ENCODE assay signal across 19 cellular contexts in genomic region chr3:99856437-99857220, GRCh38. TPM values are rescaled to one million over a fixed set of nuclear protein-coding genes. Genes with fewer than 3 reads are reported as not detected.
DNase-seq lines count a peak whose midpoint lies in the region; ATAC-seq and TF ChIP-seq lines count a peak whose summit lies in the region.
"Had no signal": no experiment of that assay in that cellular context is flagged by ENCODE, and none has a peak within 500 bp of the region (broad histone marks: within the 10 kb centered on the region; RNA-seq: fewer than 3 reads in every experiment).

No MANE protein-coding gene starts in this region.

- H3K9me3 Mint-ChIP-seq in activated CD8-positive, alpha-beta T cell treated with anti-CD3 and anti-CD28 coated beads for 36 hours = no peaks in the 10 kb centered on the region
- no peaks in the 10 kb centered on the region for H3K9me3 Mint-ChIP-seq in activated CD8-positive, alpha-beta T cell treated with anti-CD3 and anti-CD28 coated beads, Interleukin-2, amount 10 ng/mL, durations not matched to agents 7 days and 5 days (ENCODE audit: insufficient read depth)
- H3K9me3 Mint-ChIP-seq in stimulated activated naive CD8-positive, alpha-beta T cell treated with anti-CD3 and anti-CD28 coated beads, Interleukin-15, amount 100 ng/mL, for 72 hours = no peaks in the 10 kb centered on the region
- H3K9me3 Mint-ChIP-seq: activated naive CD4-positive, alpha-beta T cell treated with anti-CD3 and anti-CD28 coated beads for 36 hours; H9; stimulated activated naive CD8-positive, alpha-beta T cell treated with anti-CD3 and anti-CD28 coated beads, Interleukin-15, Interleukin-2, amounts not matched to agents 100 ng/mL and 50 ng/mL, for 24 hours had no signal

- CTCF ChIA-PET in activated CD8-positive, alpha-beta T cell treated with anti-CD3 and anti-CD28 coated beads for 36 hours (lab: Charles Lee) = interaction anchor here (0.5 to 0.7 kb wide), 2 partner anchors 25 to 38 kb away, joined by 3 to 4 read pairs; no protein-coding TSS in a partner anchor
- CTCF ChIA-PET in activated CD8-positive, alpha-beta T cell treated with anti-CD3 and anti-CD28 coated beads, Interleukin-2, amount 10 ng/mL, durations not matched to agents 7 days and 5 days (lab: Charles Lee) = no interaction called here

- no peaks in the 10 kb centered on the region for H3K27me3 Mint-ChIP-seq in activated CD8-positive, alpha-beta T cell treated with anti-CD3 and anti-CD28 coated beads for 36 hours
- no peaks in the 10 kb centered on the region for H3K27me3 Mint-ChIP-seq in activated CD8-positive, alpha-beta T cell treated with anti-CD3 and anti-CD28 coated beads, Interleukin-2, amount 10 ng/mL, durations not matched to agents 7 days and 5 days (ENCODE audit: low read depth)
- H3K27me3 Mint-ChIP-seq in stimulated activated naive CD8-positive, alpha-beta T cell treated with anti-CD3 and anti-CD28 coated beads, Interleukin-15, amount 100 ng/mL, for 72 hours = no peaks in the 10 kb centered on the region
- H3K27me3 Mint-ChIP-seq: stimulated activated naive CD8-positive, alpha-beta T cell treated with anti-CD3 and anti-CD28 coated beads, Interleukin-15, Interleukin-2, amounts not matched to agents 100 ng/mL and 50 ng/mL, for 24 hours had no signal

- H3K4me1 Mint-ChIP-seq in activated CD8-positive, alpha-beta T cell treated with anti-CD3 and anti-CD28 coated beads for 36 hours (ENCODE audit: low read depth) = peaks cover 4% of the 10 kb centered on the region
- H3K4me1 Mint-ChIP-seq in activated CD8-positive, alpha-beta T cell treated with anti-CD3 and anti-CD28 coated beads, Interleukin-2, amount 10 ng/mL, durations not matched to agents 7 days and 5 days (ENCODE audit: low read depth) = peaks cover 11% of the 10 kb centered on the region
- H3K4me1 Mint-ChIP-seq in stimulated activated naive CD8-positive, alpha-beta T cell treated with anti-CD3 and anti-CD28 coated beads, Interleukin-15, amount 100 ng/mL, for 72 hours = peaks cover 7% of the 10 kb centered on the region

- no peak overlapping the region for H3K27ac Mint-ChIP-seq in activated CD8-positive, alpha-beta T cell treated with anti-CD3 and anti-CD28 coated beads for 36 hours
- H3K27ac Mint-ChIP-seq in activated CD8-positive, alpha-beta T cell treated with anti-CD3 and anti-CD28 coated beads, Interleukin-2, amount 10 ng/mL, durations not matched to agents 7 days and 5 days = no peak overlapping the region
- H3K27ac Mint-ChIP-seq in stimulated activated naive CD8-positive, alpha-beta T cell treated with anti-CD3 and anti-CD28 coated beads, Interleukin-15, amount 100 ng/mL, for 72 hours = no peak overlapping the region
- H3K27ac Mint-ChIP-seq: activated naive CD4-positive, alpha-beta T cell treated with anti-CD3 and anti-CD28 coated beads for 36 hours; H9; stimulated activated naive CD8-positive, alpha-beta T cell treated with anti-CD3 and anti-CD28 coated beads, Interleukin-15, Interleukin-2, amounts not matched to agents 100 ng/mL and 50 ng/mL, for 24 hours had no signal

- ATAC-seq in activated CD8-positive, alpha-beta T cell treated with anti-CD3 and anti-CD28 coated beads for 36 hours = peak; percentile 56
- ATAC-seq in activated CD8-positive, alpha-beta T cell treated with anti-CD3 and anti-CD28 coated beads, Interleukin-2, amount 10 ng/mL, durations not matched to agents 7 days and 5 days = no peak
- peak; percentile 45 for ATAC-seq in HG03378 (IDR thresholded peaks at IDR 0.05; ENCODE audit: unreplicated experiment)
- peak; percentile 85 for ATAC-seq in stimulated activated naive CD8-positive, alpha-beta T cell treated with anti-CD3 and anti-CD28 coated beads, Interleukin-15, amount 100 ng/mL, for 72 hours
- ATAC-seq in omental fat pad (ENCODE audit: low FRiP score) = no peak
- ATAC-seq: A549, right cardiac atrium had no signal

- POLR2A ChIA-PET in activated CD8-positive, alpha-beta T cell treated with anti-CD3 and anti-CD28 coated beads for 36 hours (lab: Charles Lee) = no interaction called here
- POLR2A ChIA-PET in activated CD8-positive, alpha-beta T cell treated with anti-CD3 and anti-CD28 coated beads, Interleukin-2, amount 10 ng/mL, durations not matched to agents 7 days and 5 days (lab: Charles Lee) = no interaction called here

- no peak overlapping the region for H3K4me3 Mint-ChIP-seq in activated CD8-positive, alpha-beta T cell treated with anti-CD3 and anti-CD28 coated beads for 36 hours
- no peak overlapping the region for H3K4me3 Mint-ChIP-seq in activated CD8-positive, alpha-beta T cell treated with anti-CD3 and anti-CD28 coated beads, Interleukin-2, amount 10 ng/mL, durations not matched to agents 7 days and 5 days
- H3K4me3 Mint-ChIP-seq in stimulated activated naive CD8-positive, alpha-beta T cell treated with anti-CD3 and anti-CD28 coated beads, Interleukin-15, amount 100 ng/mL, for 72 hours = no peak overlapping the region
- H3K4me3 Mint-ChIP-seq: activated naive CD4-positive, alpha-beta T cell treated with anti-CD3 and anti-CD28 coated beads for 36 hours; H9; stimulated activated naive CD8-positive, alpha-beta T cell treated with anti-CD3 and anti-CD28 coated beads, Interleukin-15, Interleukin-2, amounts not matched to agents 100 ng/mL and 50 ng/mL, for 24 hours had no signal

- no peak for DNase-seq in activated CD8-positive, alpha-beta T cell treated with anti-CD3 and anti-CD28 coated beads for 36 hours
- DNase-seq in activated CD8-positive, alpha-beta T cell treated with anti-CD3 and anti-CD28 coated beads, Interleukin-2, amount 10 ng/mL, durations not matched to agents 7 days and 5 days = no peak
- DNase-seq in dermis blood vessel endothelial cell = peak; percentile 6
- DNase-seq in stimulated activated naive CD8-positive, alpha-beta T cell treated with anti-CD3 and anti-CD28 coated beads, Interleukin-15, amount 100 ng/mL, for 72 hours = no peak
- DNase-seq in stimulated activated CD8-positive, alpha-beta memory T cell treated with anti-CD3 and anti-CD28 coated beads, Interleukin-4, amount 100 ng/mL, for 48 hours = no peak
- no peak for DNase-seq in omental fat pad (ENCODE audit: low spot score)
- no peak for DNase-seq in HUDEP-2 (lab: John Stamatoyannopoulos, UW; ENCODE audit: unreplicated experiment in 76 of 76)
- DNase-seq: activated naive CD4-positive, alpha-beta T cell treated with anti-CD3 and anti-CD28 coated beads for 36 hours; C1 segment of cervical spinal cord; H9; MM.1S; NCI-H1694 treated with DMSO at 0.1 percent for 48 hours; NCI-H226; nucleus accumbens; right cardiac atrium; T-helper 9 cell had no signal

- TF ChIP-seq CTCF in activated CD8-positive, alpha-beta T cell treated with anti-CD3 and anti-CD28 coated beads for 36 hours (IDR thresholded peaks at IDR 0.05) = no peak
- no peak for TF ChIP-seq CTCF in omental fat pad (IDR thresholded peaks at IDR 0.05)

- intact Hi-C loops in activated CD8-positive, alpha-beta T cell treated with anti-CD3 and anti-CD28 coated beads for 36 hours (cut with micrococcal nuclease) = no loop called here

- H3K36me3 Mint-ChIP-seq in activated CD8-positive, alpha-beta T cell treated with anti-CD3 and anti-CD28 coated beads for 36 hours (ENCODE audit: low read depth) = peaks cover 8% of the 10 kb centered on the region
- no peaks in the 10 kb centered on the region for H3K36me3 Mint-ChIP-seq in activated CD8-positive, alpha-beta T cell treated with anti-CD3 and anti-CD28 coated beads, Interleukin-2, amount 10 ng/mL, durations not matched to agents 7 days and 5 days (ENCODE audit: low read depth)

RNA-seq across cellular contexts. Expression of gene CMSS1, which starts 39.0 kb away (rescaled TPM):
- total RNA-seq in activated CD8-positive, alpha-beta T cell treated with anti-CD3 and anti-CD28 coated beads for 36 hours = 100 to 1,000 TPM in 1 of 2 experiments, 10 to 100 TPM in 1; 93.9 to 110 TPM
- total RNA-seq in activated CD8-positive, alpha-beta T cell treated with anti-CD3 and anti-CD28 coated beads, Interleukin-2, amount 10 ng/mL, durations not matched to agents 7 days and 5 days = 10 to 100 TPM; 42.1 to 42.6 TPM
- total RNA-seq in dermis blood vessel endothelial cell (7.5 and 15.5 TPM in 2 replicates), omental fat pad (10 to 100 TPM; 16.9 to 29.3 (median 21.1) TPM)

Comparison
In these comparisons a context has a peak if more than half of its experiments do, and no peak if none do; other contexts are left out.
1. ATAC-seq: peak in activated CD8-positive, alpha-beta T cell treated with anti-CD3 and anti-CD28 coated beads for 36 hours (single experiment), HG03378 (single experiment) and stimulated activated naive CD8-positive, alpha-beta T cell treated with anti-CD3 and anti-CD28 coated beads, Interleukin-15, amount 100 ng/mL, for 72 hours (single experiment); none in activated CD8-positive, alpha-beta T cell treated with anti-CD3 and anti-CD28 coated beads, Interleukin-2, amount 10 ng/mL, durations not matched to agents 7 days and 5 days (single experiment) and omental fat pad (single experiment).